ENCODE assay signal across 2 cellular contexts in genomic region chr9:87602933-87603643, GRCh38.
TF ChIP-seq lines count a peak whose summit lies in the region.

No MANE protein-coding gene starts in this region.

TF ChIP-seq in HEK293, 187 proteins besides CTCF, POLR2A, EP300 and RAD21 (continues in another document):
- TF ChIP-seq ZBTB17 (tag by site-specific recombination; IDR thresholded peaks at IDR 0.05) = peak; percentile 55; the same call in 1 of the 2 replicates
- peak; percentile 86 for TF ChIP-seq SP7 (tag by site-specific recombination; IDR thresholded peaks at IDR 0.05)
- no peak for TF ChIP-seq SCRT2 (tag by site-specific recombination; IDR thresholded peaks at IDR 0.05)
- no peak for TF ChIP-seq YY2 (tag by site-specific recombination; IDR thresholded peaks at IDR 0.05)
- TF ChIP-seq ZBTB26 (tag by site-specific recombination; optimal IDR thresholded peaks at IDR 0.05) = no peak
- TF ChIP-seq ZXDB (tag by site-specific recombination; IDR thresholded peaks at IDR 0.05) = peak; percentile 72
- TF ChIP-seq BCL11B (tag by site-specific recombination; IDR thresholded peaks at IDR 0.05; ENCODE audit: low read depth) = 0 out of 2 replicates have a peak, but pooled peaks have one; percentile 52
- TF ChIP-seq PRDM6 (tag by site-specific recombination; IDR thresholded peaks at IDR 0.05) = peak; percentile 94
- TF ChIP-seq ATF2 (tag by site-specific recombination; IDR thresholded peaks at IDR 0.05; ENCODE audit: low read depth) = peak; percentile 25; the same call in 1 of the 2 replicates
- peak; percentile 85 for TF ChIP-seq IKZF3 (tag by site-specific recombination; IDR thresholded peaks at IDR 0.05)
- no peak for TF ChIP-seq ZNF645 (tag by site-specific recombination; IDR thresholded peaks at IDR 0.05)
- peak; percentile 65; the same call in 1 of the 2 replicates for TF ChIP-seq BCL11A (tag by site-specific recombination; IDR thresholded peaks at IDR 0.05; ENCODE audit: low read depth)
- TF ChIP-seq ZNF692 (tag by site-specific recombination; IDR thresholded peaks at IDR 0.05) = 0 out of 2 replicates have a peak, but pooled peaks have one; percentile 15
- TF ChIP-seq ZNF18 (tag by site-specific recombination; IDR thresholded peaks at IDR 0.05) = peak; percentile 46; the same call in 1 of the 2 replicates
- TF ChIP-seq ZNF561 (tag by site-specific recombination; IDR thresholded peaks at IDR 0.05; ENCODE audit: borderline replicate concordance) = peak; percentile 79; the same call in 1 of the 2 replicates
- peak; percentile 54 for TF ChIP-seq ZIC2 (tag by site-specific recombination; IDR thresholded peaks at IDR 0.05)
- TF ChIP-seq SCRT1 (tag by site-specific recombination; IDR thresholded peaks at IDR 0.05; ENCODE audit: borderline replicate concordance) = peak; percentile 67; the same call in 1 of the 2 replicates
- peak; percentile 62 for TF ChIP-seq WT1 (tag by site-specific recombination; IDR thresholded peaks at IDR 0.05)

TF ChIP-seq in H1, 55 proteins besides CTCF, POLR2A, EP300 and RAD21:
- TF ChIP-seq E2F6 (IDR thresholded peaks at IDR 0.05) (no peak), RBBP5 (IDR thresholded peaks at IDR 0.05; ENCODE audit: borderline replicate concordance, low read depth, low read length) (no peak), CTBP2 (IDR thresholded peaks at IDR 0.05; ENCODE audit: borderline replicate concordance, insufficient read depth, insufficient read length, low read length) (no peak), RNF2 (IDR thresholded peaks at IDR 0.05; ENCODE audit: borderline replicate concordance, low read depth, low read length, missing control alignments, poor library complexity, severe bottlenecking) (no peak), SIX5 (IDR thresholded peaks at IDR 0.05; ENCODE audit: low read depth, low read length) (no peak)
